Comparison of ENCODE assay signal across 1 cellular context in the genomic region with DNA sequence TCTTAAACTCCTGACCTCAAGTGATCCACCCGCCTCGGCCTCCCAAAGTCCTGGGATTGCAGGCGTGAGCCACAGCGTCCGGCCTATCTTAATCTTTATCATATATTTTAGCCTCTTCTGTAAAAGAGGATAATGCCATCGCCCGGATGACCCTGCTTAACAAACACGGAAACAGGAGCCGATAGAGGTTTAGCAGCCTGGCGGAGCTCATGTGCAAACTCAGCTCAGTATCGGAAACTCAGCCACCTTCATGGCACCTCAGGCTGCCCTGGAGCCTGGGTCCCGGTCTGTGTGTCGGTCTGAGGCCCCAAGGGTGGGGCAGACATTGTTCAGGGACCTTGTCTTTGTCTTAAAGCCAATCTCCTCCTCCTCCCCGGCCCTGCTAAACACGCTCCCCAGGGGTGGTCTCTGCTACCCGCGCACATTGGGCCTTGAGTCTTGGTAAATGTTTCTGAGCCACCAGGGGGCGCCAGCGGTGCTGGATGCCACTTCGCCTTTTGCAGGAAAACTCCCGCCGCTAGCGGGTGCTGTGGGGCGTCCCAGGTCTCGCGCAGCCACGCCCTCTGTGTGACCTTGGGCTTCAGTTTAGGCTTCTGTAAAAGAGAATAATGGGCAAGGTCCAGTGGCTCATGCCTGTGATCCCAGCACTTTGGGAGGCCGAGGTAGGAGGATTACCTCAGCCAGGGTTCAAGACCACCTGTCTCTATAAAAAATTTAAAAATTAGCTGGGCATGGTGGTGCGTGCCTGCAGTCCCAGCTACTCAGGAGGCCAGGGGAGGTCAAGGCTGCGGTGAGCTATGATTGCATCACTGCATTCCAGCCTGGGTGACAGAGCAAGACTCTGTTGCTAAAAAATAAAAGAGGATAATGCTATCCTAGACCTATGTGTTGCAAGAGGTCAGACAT.
TF ChIP-seq lines count a peak whose summit lies in the region.

No MANE protein-coding gene starts in this region.

TF ChIP-seq in HepG2, 621 proteins besides CTCF, POLR2A, EP300 and RAD21 (continued from another document and continues in another):
- TF ChIP-seq ZNF609 (CRISPR knock-in tag; IDR thresholded peaks at IDR 0.05; ENCODE audit: borderline replicate concordance), result peak; percentile 48; the same call in 1 of the 2 replicates
- no peak for TF ChIP-seq ZNF234 (CRISPR knock-in tag; conservative IDR thresholded peaks at IDR 0.05)
- TF ChIP-seq ZNF343 (CRISPR knock-in tag; IDR thresholded peaks at IDR 0.05), result no peak
- TF ChIP-seq, protein P1, sequence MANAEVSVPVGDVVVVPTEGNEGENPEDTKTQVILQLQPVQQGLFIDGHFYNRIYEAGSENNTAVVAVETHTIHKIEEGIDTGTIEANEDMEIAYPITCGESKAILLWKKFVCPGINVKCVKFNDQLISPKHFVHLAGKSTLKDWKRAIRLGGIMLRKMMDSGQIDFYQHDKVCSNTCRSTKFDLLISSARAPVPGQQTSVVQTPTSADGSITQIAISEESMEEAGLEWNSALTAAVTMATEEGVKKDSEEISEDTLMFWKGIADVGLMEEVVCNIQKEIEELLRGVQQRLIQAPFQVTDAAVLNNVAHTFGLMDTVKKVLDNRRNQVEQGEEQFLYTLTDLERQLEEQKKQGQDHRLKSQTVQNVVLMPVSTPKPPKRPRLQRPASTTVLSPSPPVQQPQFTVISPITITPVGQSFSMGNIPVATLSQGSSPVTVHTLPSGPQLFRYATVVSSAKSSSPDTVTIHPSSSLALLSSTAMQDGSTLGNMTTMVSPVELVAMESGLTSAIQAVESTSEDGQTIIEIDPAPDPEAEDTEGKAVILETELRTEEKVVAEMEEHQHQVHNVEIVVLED (CRISPR knock-in tag; IDR thresholded peaks at IDR 0.05; ENCODE audit: borderline replicate concordance), result no peak
- peak; percentile 40; the same call in 1 of the 2 replicates for TF ChIP-seq DR1 (CRISPR knock-in tag; IDR thresholded peaks at IDR 0.05)
- TF ChIP-seq ZNF615 (CRISPR knock-in tag; IDR thresholded peaks at IDR 0.05; ENCODE audit: borderline replicate concordance), result no peak
- TF ChIP-seq ZNF556 (CRISPR knock-in tag; IDR thresholded peaks at IDR 0.05; ENCODE audit: borderline replicate concordance), result peak; percentile 47; the same call in 1 of the 2 replicates
- no peak for TF ChIP-seq TOE1 (CRISPR knock-in tag; IDR thresholded peaks at IDR 0.05)
- TF ChIP-seq SMC3 (IDR thresholded peaks at IDR 0.05; ENCODE audit: low read length), result peak; percentile 61
- no peak for TF ChIP-seq MAF1 (CRISPR knock-in tag; IDR thresholded peaks at IDR 0.05; ENCODE audit: borderline replicate concordance)
- peak; percentile 58; the same call in 1 of the 2 replicates for TF ChIP-seq TCF7 (IDR thresholded peaks at IDR 0.05; ENCODE audit: low read depth)
- TF ChIP-seq ZNF44 (CRISPR knock-in tag; IDR thresholded peaks at IDR 0.05), result 0 out of 2 replicates have a peak, but pooled peaks have one; percentile 63
- TF ChIP-seq RFX5 (IDR thresholded peaks at IDR 0.05; ENCODE audit: low read depth, low read length), result peak; percentile 25; the same call in 1 of the 2 replicates
- TF ChIP-seq BCLAF1 (IDR thresholded peaks at IDR 0.05), result no peak
- TF ChIP-seq, protein P2, sequence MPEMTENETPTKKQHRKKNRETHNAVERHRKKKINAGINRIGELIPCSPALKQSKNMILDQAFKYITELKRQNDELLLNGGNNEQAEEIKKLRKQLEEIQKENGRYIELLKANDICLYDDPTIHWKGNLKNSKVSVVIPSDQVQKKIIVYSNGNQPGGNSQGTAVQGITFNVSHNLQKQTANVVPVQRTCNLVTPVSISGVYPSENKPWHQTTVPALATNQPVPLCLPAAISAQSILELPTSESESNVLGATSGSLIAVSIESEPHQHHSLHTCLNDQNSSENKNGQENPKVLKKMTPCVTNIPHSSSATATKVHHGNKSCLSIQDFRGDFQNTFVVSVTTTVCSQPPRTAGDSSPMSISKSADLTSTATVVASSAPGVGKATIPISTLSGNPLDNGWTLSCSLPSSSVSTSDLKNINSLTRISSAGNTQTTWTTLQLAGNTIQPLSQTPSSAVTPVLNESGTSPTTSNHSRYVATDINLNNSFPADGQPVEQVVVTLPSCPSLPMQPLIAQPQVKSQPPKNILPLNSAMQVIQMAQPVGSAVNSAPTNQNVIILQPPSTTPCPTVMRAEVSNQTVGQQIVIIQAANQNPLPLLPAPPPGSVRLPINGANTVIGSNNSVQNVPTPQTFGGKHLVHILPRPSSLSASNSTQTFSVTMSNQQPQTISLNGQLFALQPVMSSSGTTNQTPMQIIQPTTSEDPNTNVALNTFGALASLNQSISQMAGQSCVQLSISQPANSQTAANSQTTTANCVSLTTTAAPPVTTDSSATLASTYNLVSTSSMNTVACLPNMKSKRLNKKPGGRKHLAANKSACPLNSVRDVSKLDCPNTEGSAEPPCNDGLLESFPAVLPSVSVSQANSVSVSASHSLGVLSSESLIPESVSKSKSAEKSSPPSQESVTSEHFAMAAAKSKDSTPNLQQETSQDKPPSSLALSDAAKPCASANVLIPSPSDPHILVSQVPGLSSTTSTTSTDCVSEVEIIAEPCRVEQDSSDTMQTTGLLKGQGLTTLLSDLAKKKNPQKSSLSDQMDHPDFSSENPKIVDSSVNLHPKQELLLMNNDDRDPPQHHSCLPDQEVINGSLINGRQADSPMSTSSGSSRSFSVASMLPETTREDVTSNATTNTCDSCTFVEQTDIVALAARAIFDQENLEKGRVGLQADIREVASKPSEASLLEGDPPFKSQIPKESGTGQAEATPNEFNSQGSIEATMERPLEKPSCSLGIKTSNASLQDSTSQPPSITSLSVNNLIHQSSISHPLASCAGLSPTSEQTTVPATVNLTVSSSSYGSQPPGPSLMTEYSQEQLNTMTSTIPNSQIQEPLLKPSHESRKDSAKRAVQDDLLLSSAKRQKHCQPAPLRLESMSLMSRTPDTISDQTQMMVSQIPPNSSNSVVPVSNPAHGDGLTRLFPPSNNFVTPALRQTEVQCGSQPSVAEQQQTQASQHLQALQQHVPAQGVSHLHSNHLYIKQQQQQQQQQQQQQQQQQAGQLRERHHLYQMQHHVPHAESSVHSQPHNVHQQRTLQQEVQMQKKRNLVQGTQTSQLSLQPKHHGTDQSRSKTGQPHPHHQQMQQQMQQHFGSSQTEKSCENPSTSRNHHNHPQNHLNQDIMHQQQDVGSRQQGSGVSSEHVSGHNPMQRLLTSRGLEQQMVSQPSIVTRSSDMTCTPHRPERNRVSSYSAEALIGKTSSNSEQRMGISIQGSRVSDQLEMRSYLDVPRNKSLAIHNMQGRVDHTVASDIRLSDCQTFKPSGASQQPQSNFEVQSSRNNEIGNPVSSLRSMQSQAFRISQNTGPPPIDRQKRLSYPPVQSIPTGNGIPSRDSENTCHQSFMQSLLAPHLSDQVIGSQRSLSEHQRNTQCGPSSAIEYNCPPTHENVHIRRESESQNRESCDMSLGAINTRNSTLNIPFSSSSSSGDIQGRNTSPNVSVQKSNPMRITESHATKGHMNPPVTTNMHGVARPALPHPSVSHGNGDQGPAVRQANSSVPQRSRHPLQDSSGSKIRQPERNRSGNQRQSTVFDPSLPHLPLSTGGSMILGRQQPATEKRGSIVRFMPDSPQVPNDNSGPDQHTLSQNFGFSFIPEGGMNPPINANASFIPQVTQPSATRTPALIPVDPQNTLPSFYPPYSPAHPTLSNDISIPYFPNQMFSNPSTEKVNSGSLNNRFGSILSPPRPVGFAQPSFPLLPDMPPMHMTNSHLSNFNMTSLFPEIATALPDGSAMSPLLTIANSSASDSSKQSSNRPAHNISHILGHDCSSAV (CRISPR knock-in tag; IDR thresholded peaks at IDR 0.05; ENCODE audit: borderline replicate concordance), result no peak
- no peak for TF ChIP-seq ZNF274 (CRISPR knock-in tag; IDR thresholded peaks at IDR 0.05)
- no peak for TF ChIP-seq CENPX (CRISPR knock-in tag; IDR thresholded peaks at IDR 0.05)
- TF ChIP-seq ZNF12 (CRISPR knock-in tag; IDR thresholded peaks at IDR 0.05), result peak; percentile 73
- no peak for TF ChIP-seq CHCHD3 (CRISPR knock-in tag; IDR thresholded peaks at IDR 0.05)
- no peak for TF ChIP-seq ZNF75D (CRISPR knock-in tag; IDR thresholded peaks at IDR 0.05; ENCODE audit: borderline replicate concordance)
- TF ChIP-seq, protein P3, sequence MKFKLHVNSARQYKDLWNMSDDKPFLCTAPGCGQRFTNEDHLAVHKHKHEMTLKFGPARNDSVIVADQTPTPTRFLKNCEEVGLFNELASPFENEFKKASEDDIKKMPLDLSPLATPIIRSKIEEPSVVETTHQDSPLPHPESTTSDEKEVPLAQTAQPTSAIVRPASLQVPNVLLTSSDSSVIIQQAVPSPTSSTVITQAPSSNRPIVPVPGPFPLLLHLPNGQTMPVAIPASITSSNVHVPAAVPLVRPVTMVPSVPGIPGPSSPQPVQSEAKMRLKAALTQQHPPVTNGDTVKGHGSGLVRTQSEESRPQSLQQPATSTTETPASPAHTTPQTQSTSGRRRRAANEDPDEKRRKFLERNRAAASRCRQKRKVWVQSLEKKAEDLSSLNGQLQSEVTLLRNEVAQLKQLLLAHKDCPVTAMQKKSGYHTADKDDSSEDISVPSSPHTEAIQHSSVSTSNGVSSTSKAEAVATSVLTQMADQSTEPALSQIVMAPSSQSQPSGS (CRISPR knock-in tag; IDR thresholded peaks at IDR 0.05), result peak; percentile 94
- TF ChIP-seq BRD4 (CRISPR knock-in tag; IDR thresholded peaks at IDR 0.05), result no peak
- TF ChIP-seq ZFP1 (CRISPR knock-in tag; IDR thresholded peaks at IDR 0.05), result peak; percentile 80; the same call in 1 of the 2 replicates
- no peak for TF ChIP-seq GZF1 (CRISPR knock-in tag; IDR thresholded peaks at IDR 0.05)
- TF ChIP-seq ZNF292 (CRISPR knock-in tag; IDR thresholded peaks at IDR 0.05; ENCODE audit: borderline replicate concordance, low read depth), result no peak
- TF ChIP-seq KDM2A (CRISPR knock-in tag; IDR thresholded peaks at IDR 0.05; ENCODE audit: borderline replicate concordance, low read depth), result peak; percentile 77; the same call in 1 of the 2 replicates
- TF ChIP-seq KDM6A (CRISPR knock-in tag; IDR thresholded peaks at IDR 0.05; ENCODE audit: low read depth), result no peak
- TF ChIP-seq ZNF10 (CRISPR knock-in tag; IDR thresholded peaks at IDR 0.05; ENCODE audit: borderline replicate concordance, low read depth), result no peak
